11 cellular contexts compared by ENCODE assay signal in the genomic region with DNA sequence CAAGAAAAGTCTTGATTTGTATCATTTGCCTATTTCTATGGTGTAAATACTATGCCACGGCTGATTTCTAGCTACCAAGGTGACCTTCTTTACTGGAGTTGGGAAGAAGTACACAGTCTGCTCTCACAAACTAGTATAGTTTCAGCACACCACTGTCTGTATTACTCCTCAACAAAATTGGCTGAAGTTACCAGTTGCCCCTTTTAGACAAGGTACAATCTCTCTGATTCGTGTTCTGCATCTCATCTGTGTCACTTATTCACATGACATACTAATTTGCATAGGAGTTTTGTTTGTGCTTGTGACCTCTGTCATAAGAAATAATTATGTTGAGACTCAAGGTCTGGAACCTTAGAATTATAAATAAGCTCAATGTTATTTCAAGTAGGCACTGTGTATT.
"Had no signal": no experiment of that assay in that cellular context is flagged by ENCODE, and none has a peak within 500 bp of the region (broad histone marks: within the 10 kb centered on the region; RNA-seq: fewer than 3 reads in every experiment).

No MANE protein-coding gene starts in this region.

- H3K4me3 ChIP-seq: GM23248, GM23338, HAP-1 had no signal

- H2AFZ ChIP-seq: GM23248, GM23338 had no signal

- H3K4me1 Mint-ChIP-seq: GM23338, H9 had no signal

- H3K4me2 ChIP-seq: GM23338 had no signal

- H3K4me3 Mint-ChIP-seq: GM23338, H9, HFFc6 had no signal

- H3K36me3 ChIP-seq: HAP-1 had no signal

- ATAC-seq: GM23338, HCT116 had no signal

- H3K27ac ChIP-seq: GM23248 had no signal

- H3K9me3 Mint-ChIP-seq: GM23338, H9, HFFc6 had no signal

- DNase-seq: GM23248, GOT3, H7, H9, HCEC 1CT, HFFc6 had no signal

- H3K4me1 ChIP-seq: HAP-1 had no signal

- H3K9ac ChIP-seq: GM23248 had no signal

- FAIRE-seq: H1, H54 had no signal

- H3K9me3 ChIP-seq: HAP-1 had no signal

- H3K27ac Mint-ChIP-seq: GM23338, H9, HFFc6 had no signal
